17 cellular contexts compared by ENCODE assay signal in genomic region chr7:41885078-41885477, GRCh38.
DNase-seq lines count a peak whose midpoint lies in the region; ATAC-seq, FAIRE-seq and TF ChIP-seq lines count a peak whose summit lies in the region.
"Had no signal": no experiment of that assay in that cellular context is flagged by ENCODE, and none has a peak within 500 bp of the region (broad histone marks: within the 10 kb centered on the region; RNA-seq: fewer than 3 reads in every experiment).

No MANE protein-coding gene starts in this region.

- no peak overlapping the region for H3K9ac ChIP-seq in adipocyte (ENCODE audit: low read length)

- peak; percentile 69 for FAIRE-seq in GM19239 (lab: Jason Lieb, UNC)

- ATAC-seq in foreskin keratinocyte (peak; percentile 30), GM19351 (IDR thresholded peaks at IDR 0.05; ENCODE audit: unreplicated experiment) (no peak), GM18909 (IDR thresholded peaks at IDR 0.05; ENCODE audit: poor library complexity, unreplicated experiment) (no peak), GM18520 (IDR thresholded peaks at IDR 0.05; ENCODE audit: unreplicated experiment) (no peak)
- ATAC-seq: left lung had no signal

- H3K4me1 ChIP-seq in adipocyte (ENCODE audit: control insufficient read depth, insufficient read depth, low read length), result peaks cover 47% of the 10 kb centered on the region
- H3K4me1 ChIP-seq in foreskin keratinocyte, result peaks cover 24% of the 10 kb centered on the region
- H3K4me1 ChIP-seq: BE2C had no signal

- no peaks in the 10 kb centered on the region for H3K9me3 ChIP-seq in adipocyte (ENCODE audit: control insufficient read depth, low read length)
- H3K9me3 ChIP-seq: BE2C, left lung had no signal

- in situ Hi-C loops in ACHN (cut with HindIII; ENCODE audit: low pct_ligation_motif_present, low pct_unique_long_range_greater_than_20kb, low sequenced_read_pairs), result no loop called here

- H3K36me3 ChIP-seq in adipocyte (ENCODE audit: control insufficient read depth, insufficient read depth, low read length, severe bottlenecking), result no peaks in the 10 kb centered on the region
- H3K36me3 ChIP-seq: BE2C, left lung had no signal

- H3K4me3 ChIP-seq in adipocyte (ENCODE audit: low read length), result no peak overlapping the region
- H3K4me3 ChIP-seq: left lung, SK-N-MC had no signal

- H3K27me3 ChIP-seq in adipocyte (replicated peaks; ENCODE audit: control insufficient read depth, insufficient read depth, low read length) (no peaks in the 10 kb centered on the region), foreskin keratinocyte (no peaks in the 10 kb centered on the region)
- H3K27me3 ChIP-seq: BE2C, left lung had no signal

- DNase-seq in ACHN (peak; percentile 33), GM19239 (ENCODE audit: insufficient read length, low spot score) (no peak), adipocyte (ENCODE audit: low read depth) (peak; percentile 46), foreskin keratinocyte (peak; percentile 46 to 72), COLO668 (lab: John Stamatoyannopoulos, UW; ENCODE audit: unreplicated experiment) (no peak)
- DNase-seq: activated CD4-positive, alpha-beta T cell treated with anti-CD3 and anti-CD28 coated beads, Interleukin-2, amount 50 U/mL, for 4 hours; BE2C; cortex of kidney; erythroblast; hypothalamus; left lung; NCI-H146; stimulated activated CD4-positive, alpha-beta T cell treated with anti-CD3 and anti-CD28 coated beads, Interleukin-15, amount 100 ng/mL, for 24 hours had no signal

- no peak for TF ChIP-seq CTCF in foreskin keratinocyte (conservative IDR thresholded peaks at IDR 0.05)

- H3K27ac ChIP-seq in foreskin keratinocyte, result no peak overlapping the region
- H3K27ac ChIP-seq: left lung, SK-N-MC had no signal

Comparison
In these comparisons a context has a peak if more than half of its experiments do, and no peak if none do; other contexts are left out.
1. DNase-seq: peak in ACHN (single experiment), adipocyte (single experiment) and foreskin keratinocyte (2 of 2); none in GM19239 (single experiment) and COLO668 (single experiment).